Comparison of ENCODE assay signal across 10 cellular contexts in genomic region chr4:118113220-118113619, GRCh38.
DNase-seq lines count a peak whose midpoint lies in the region; ATAC-seq and TF ChIP-seq lines count a peak whose summit lies in the region.
"Had no signal": no experiment of that assay in that cellular context is flagged by ENCODE, and none has a peak within 500 bp of the region (broad histone marks: within the 10 kb centered on the region; RNA-seq: fewer than 3 reads in every experiment).

No MANE protein-coding gene starts in this region.

- TF ChIP-seq CTCF in left ventricle myocardium inferior (IDR thresholded peaks at IDR 0.05; ENCODE audit: borderline replicate concordance) (no peak), PC-9 (conservative IDR thresholded peaks at IDR 0.05) (no peak)

- no peak overlapping the region for H3K27ac ChIP-seq in left ventricle myocardium inferior (replicated peaks)
- no peak overlapping the region for H3K27ac ChIP-seq in PC-9
- H3K27ac ChIP-seq: HL-60 had no signal

- H3K9me3 ChIP-seq in left ventricle myocardium inferior (replicated peaks) (no peaks in the 10 kb centered on the region), PC-9 (ENCODE audit: insufficient read depth, low read depth) (no peaks in the 10 kb centered on the region)

- H3K36me3 ChIP-seq in left ventricle myocardium inferior (no peaks in the 10 kb centered on the region), PC-9 (ENCODE audit: low read depth) (no peaks in the 10 kb centered on the region)

- H3K4me3 ChIP-seq in left ventricle myocardium inferior (no peak overlapping the region), PC-9 (no peak overlapping the region)

- H3K27me3 ChIP-seq in left ventricle myocardium inferior (ENCODE audit: low read depth) (no peaks in the 10 kb centered on the region), PC-9 (ENCODE audit: insufficient read depth, low read depth) (no peaks in the 10 kb centered on the region)

- no peaks in the 10 kb centered on the region for H4K20me1 ChIP-seq in PC-9 (ENCODE audit: insufficient read depth)

- peak; percentile 25 to 26 for DNase-seq in lung microvascular endothelial cell (ENCODE audit: low read depth in 2 of 2)
- DNase-seq in left ventricle myocardium inferior, result no peak
- DNase-seq in PC-9, result no peak
- no peak for DNase-seq in NCI-H1092 treated with DMSO at 0.1 percent for 48 hours (lab: John Stamatoyannopoulos, UW)
- DNase-seq: activated T-cell treated with anti-CD3 and anti-CD28 coated beads, Interleukin-2, amount 50 U/mL, for 4 hours; cerebellar nuclear complex had no signal

- no peak overlapping the region for H3K4me2 ChIP-seq in PC-9

- no peaks in the 10 kb centered on the region for H3K79me2 ChIP-seq in PC-9 (ENCODE audit: low read depth)

- CTCF ChIA-PET in PC-9 (lab: Charles Lee), result no interaction called here

- no peaks in the 10 kb centered on the region for H3F3A ChIP-seq in PC-9 (ENCODE audit: insufficient read depth, low read depth)

- H2AFZ ChIP-seq in PC-9, result no peak overlapping the region

- peak; percentile 83 for ATAC-seq in GM18870 (IDR thresholded peaks at IDR 0.05; ENCODE audit: unreplicated experiment)
- ATAC-seq in HG02571 (IDR thresholded peaks at IDR 0.05; ENCODE audit: unreplicated experiment), result peak; percentile 59
- peak; percentile 46 for ATAC-seq in HG03558 (IDR thresholded peaks at IDR 0.05; ENCODE audit: extremely low read depth, unreplicated experiment)
- ATAC-seq: activated T-cell treated with anti-CD3 and anti-CD28 coated beads, Interleukin-2, amount 50 U/mL, for 4 hours had no signal

- BruUV-seq in PC-9 (replicated peaks; lab: Mats Ljungman, UMichigan), result no TSS peak

- POLR2A ChIA-PET in PC-9 (lab: Charles Lee; ENCODE audit: unreplicated experiment), result no interaction called here

- H3K9me2 ChIP-seq in PC-9 (ENCODE audit: insufficient read depth), result no peaks in the 10 kb centered on the region

- intact Hi-C loops in left ventricle myocardium inferior (cut with micrococcal nuclease) (no loop called here), PC-9 (cut with micrococcal nuclease; ENCODE audit: unreplicated experiment) (no loop called here)

- no peaks in the 10 kb centered on the region for H3K4me1 ChIP-seq in left ventricle myocardium inferior
- H3K4me1 ChIP-seq in PC-9 (replicated peaks; ENCODE audit: insufficient read depth), result no peaks in the 10 kb centered on the region

Comparison
In these comparisons a context has a peak if more than half of its experiments do, and no peak if none do; other contexts are left out.
1. DNase-seq: peak in lung microvascular endothelial cell (2 of 2); none in left ventricle myocardium inferior (single experiment), PC-9 (0 of 2) and NCI-H1092 treated with DMSO at 0.1 percent for 48 hours (single experiment).
2. Peak in every context shown above with its lines, with median percentiles within 50 percentile points of each other: ATAC-seq.